In genomic region chr5:119357815-119358559, GRCh38 we compare ENCODE assay signal across 14 cellular contexts. TPM values are rescaled to one million over a fixed set of nuclear protein-coding genes. Genes with fewer than 3 reads are reported as not detected.
DNase-seq lines count a peak whose midpoint lies in the region; TF ChIP-seq lines count a peak whose summit lies in the region.
"Had no signal": no experiment of that assay in that cellular context is flagged by ENCODE, and none has a peak within 500 bp of the region (broad histone marks: within the 10 kb centered on the region; RNA-seq: fewer than 3 reads in every experiment).

No MANE protein-coding gene starts in this region.

- H2BK12ac ChIP-seq in neuronal stem cell (ENCODE audit: low read length) = no peak overlapping the region

- TF ChIP-seq CTCF in mammary epithelial cell (conservative IDR thresholded peaks at IDR 0.05 in 1 of 2, IDR thresholded peaks at IDR 0.05 in 1 of 2; ENCODE audit: extremely low read depth in 1 of 2, insufficient read depth in 1 of 2, low read depth in 1 of 2, low read length in 2 of 2) (no peak), retinal pigment epithelial cell (conservative IDR thresholded peaks at IDR 0.05; ENCODE audit: low read depth, low read length) (no peak)

- H3K9me3 ChIP-seq in CD8-positive, alpha-beta memory T cell (ENCODE audit: low read length) = no peaks in the 10 kb centered on the region
- H3K9me3 ChIP-seq in Karpas-422 (ENCODE audit: low read length) = no peaks in the 10 kb centered on the region
- no peaks in the 10 kb centered on the region for H3K9me3 ChIP-seq in mammary epithelial cell (replicated peaks; ENCODE audit: insufficient read depth, low read length)
- H3K9me3 ChIP-seq in neuronal stem cell (replicated peaks in 1 of 2; ENCODE audit: control insufficient read depth in 2 of 2, insufficient read depth in 1 of 2, low read depth in 1 of 2, low read length in 2 of 2) = no peaks in the 10 kb centered on the region
- H3K9me3 ChIP-seq: SJSA1 had no signal

- no peak overlapping the region for H3K14ac ChIP-seq in neuronal stem cell (ENCODE audit: low read length)

- in situ Hi-C loops in mammary epithelial cell (cut with MboI; ENCODE audit: low sequenced_read_pairs in 2 of 2) = no loop called here

- no peaks in the 10 kb centered on the region for H3K27me3 ChIP-seq in CD8-positive, alpha-beta memory T cell (ENCODE audit: insufficient read depth, low read length, poor library complexity, severe bottlenecking)
- no peaks in the 10 kb centered on the region for H3K27me3 ChIP-seq in Karpas-422 (ENCODE audit: low read length)
- no peaks in the 10 kb centered on the region for H3K27me3 ChIP-seq in mammary epithelial cell (ENCODE audit: insufficient read depth, low read length)
- H3K27me3 ChIP-seq in neuronal stem cell (ENCODE audit: control insufficient read depth in 3 of 3, insufficient read depth in 3 of 3, low read depth in 1 of 3, low read length in 3 of 3) = peaks cover 0 to 6% (median 0%) of the 10 kb centered on the region in 3 experiments

- H3K23ac ChIP-seq in neuronal stem cell (ENCODE audit: low read depth, low read length, poor library complexity) = no peak overlapping the region

- no peak overlapping the region for H2BK5ac ChIP-seq in neuronal stem cell (ENCODE audit: low read length)

- peak overlapping the region; percentile 75 to 95 (median 90) for H3K27ac Mint-ChIP-seq in CD8-positive, alpha-beta memory T cell

- POLR2A ChIA-PET in CD8-positive, alpha-beta memory T cell (lab: Charles Lee) = interaction anchor here (0.5 to 1.3 kb wide), 7 partner anchors 18 to 280 kb away, joined by 3 to 6 read pairs (median 4); no protein-coding TSS in a partner anchor

- H3K4me1 Mint-ChIP-seq in CD8-positive, alpha-beta memory T cell = peaks cover 94 to 100% (median 98%) of the 10 kb centered on the region in 3 donors

- dilution Hi-C loops in mammary epithelial cell (cut with HindIII; ENCODE audit: low sequenced_read_pairs) = no loop called here

- no peak overlapping the region for H3K4ac ChIP-seq in neuronal stem cell (ENCODE audit: low read length)

- H3K79me2 ChIP-seq in Karpas-422 (ENCODE audit: low read length) = peaks cover 42% of the 10 kb centered on the region
- peaks cover 69% of the 10 kb centered on the region for H3K79me2 ChIP-seq in mammary epithelial cell (ENCODE audit: insufficient read depth, low read length)

- peak overlapping the region; percentile 81 to 95 (median 91) for H3K4me3 Mint-ChIP-seq in CD8-positive, alpha-beta memory T cell

- intact Hi-C loops in mammary epithelial cell (cut with micrococcal nuclease) = no loop called here

- H4K91ac ChIP-seq in neuronal stem cell (ENCODE audit: low read depth, low read length, poor library complexity) = no peak overlapping the region

- H3K9me2 ChIP-seq in Karpas-422 (replicated peaks; ENCODE audit: insufficient read depth, low read length) = no peaks in the 10 kb centered on the region

- no peak for DNase-seq in CD8-positive, alpha-beta memory T cell
- peak; percentile 83 for DNase-seq in Karpas-422
- DNase-seq in mammary epithelial cell = no peak
- DNase-seq in retinal pigment epithelial cell (ENCODE audit: low read depth) = peak; percentile 66
- no peak for DNase-seq in AG20443 (ENCODE audit: low spot score)
- DNase-seq in neuronal stem cell (ENCODE audit: low spot score) = no peak
- no peak for DNase-seq in NCI-H2029 (lab: John Stamatoyannopoulos, UW)
- no peak for DNase-seq in NCI-H1417 treated with DMSO at 0.1 percent for 48 hours (lab: John Stamatoyannopoulos, UW)
- DNase-seq: activated CD4-positive, alpha-beta T cell treated with anti-CD3 and anti-CD28 coated beads for 4 hours; DMS79; NCI-H524; stimulated activated CD4-positive, alpha-beta T cell treated with anti-CD3 and anti-CD28 coated beads, Interleukin-2, amount 100 ng/mL, for 24 hours had no signal

- no peaks in the 10 kb centered on the region for H3K9me3 Mint-ChIP-seq in CD8-positive, alpha-beta memory T cell

- H3K27me3 Mint-ChIP-seq in CD8-positive, alpha-beta memory T cell = no peaks in the 10 kb centered on the region

- H3K9ac ChIP-seq in Karpas-422 (ENCODE audit: low read length) (peak overlapping the region; percentile 78), mammary epithelial cell (ENCODE audit: insufficient read depth, low read length) (no peak overlapping the region), neuronal stem cell (ENCODE audit: low read depth, low read length, poor library complexity) (no peak overlapping the region)

- H3K4me1 ChIP-seq in CD8-positive, alpha-beta memory T cell (ENCODE audit: insufficient read depth, low read length) = peaks cover 96% of the 10 kb centered on the region
- H3K4me1 ChIP-seq in Karpas-422 (ENCODE audit: low read length) = peaks cover 81% of the 10 kb centered on the region
- H3K4me1 ChIP-seq in mammary epithelial cell (ENCODE audit: insufficient read depth, low read length) = peaks cover 60% of the 10 kb centered on the region
- peaks cover 5 to 10% of the 10 kb centered on the region in 2 donors for H3K4me1 ChIP-seq in neuronal stem cell (ENCODE audit: control insufficient read depth in 2 of 2, insufficient read depth in 1 of 2, low read depth in 1 of 2, low read length in 2 of 2)

- H3K27ac ChIP-seq in CD8-positive, alpha-beta memory T cell (ENCODE audit: low read depth, low read length) = peak overlapping the region; percentile 8
- peak overlapping the region; percentile 95 for H3K27ac ChIP-seq in Karpas-422 (ENCODE audit: low read length)
- H3K27ac ChIP-seq in mammary epithelial cell (ENCODE audit: insufficient read depth, low read depth, low read length) = no peak overlapping the region
- H3K27ac ChIP-seq in neuronal stem cell (replicated peaks; ENCODE audit: low read length) = no peak overlapping the region
- H3K27ac ChIP-seq: epithelial cell of prostate, SJSA1 had no signal

- H4K20me1 ChIP-seq in Karpas-422 (ENCODE audit: insufficient read depth, low read depth, low read length) (peaks cover 45% of the 10 kb centered on the region), mammary epithelial cell (ENCODE audit: insufficient read depth, low read length) (no peaks in the 10 kb centered on the region)

- no peaks in the 10 kb centered on the region for H3K79me1 ChIP-seq in neuronal stem cell (ENCODE audit: low read depth, low read length)

- peak overlapping the region; percentile 37 for H3K4me3 ChIP-seq in CD8-positive, alpha-beta memory T cell (ENCODE audit: low read length)
- peak overlapping the region; percentile 80 for H3K4me3 ChIP-seq in Karpas-422 (ENCODE audit: low read length)
- no peak overlapping the region for H3K4me3 ChIP-seq in mammary epithelial cell (replicated peaks in 1 of 3; ENCODE audit: insufficient read depth in 1 of 3, low read depth in 2 of 3, low read length in 3 of 3)
- no peak overlapping the region for H3K4me3 ChIP-seq in retinal pigment epithelial cell (ENCODE audit: low read length)
- no peak overlapping the region for H3K4me3 ChIP-seq in neuronal stem cell (ENCODE audit: low read length in 2 of 2)
- H3K4me3 ChIP-seq: SJSA1 had no signal

- CTCF ChIA-PET in CD8-positive, alpha-beta memory T cell (lab: Charles Lee) = interaction anchor here (0.6 to 4.0 kb wide), 12 partner anchors 10 to 90 kb away, joined by 3 to 19 read pairs (median 4); no protein-coding TSS in a partner anchor
- CTCF ChIA-PET in mammary epithelial cell (lab: Charles Lee; ENCODE audit: low non-redundant PET) = no interaction called here

- H2AK5ac ChIP-seq in neuronal stem cell (ENCODE audit: low read depth, low read length) = no peak overlapping the region

- BruUV-seq in mammary epithelial cell (replicated peaks; lab: Mats Ljungman, UMichigan) = no TSS peak

- H2BK15ac ChIP-seq in neuronal stem cell (ENCODE audit: low read length) = no peak overlapping the region

- H2BK120ac ChIP-seq in neuronal stem cell (ENCODE audit: low read depth, low read length) = no peak overlapping the region

- no peaks in the 10 kb centered on the region for H3K36me3 ChIP-seq in CD8-positive, alpha-beta memory T cell (ENCODE audit: insufficient read depth, low read length)
- H3K36me3 ChIP-seq in Karpas-422 (ENCODE audit: insufficient read depth, low read length) = no peaks in the 10 kb centered on the region
- H3K36me3 ChIP-seq in mammary epithelial cell (ENCODE audit: insufficient read depth, low read length) = no peaks in the 10 kb centered on the region
- no peaks in the 10 kb centered on the region for H3K36me3 ChIP-seq in neuronal stem cell (replicated peaks in 1 of 2; ENCODE audit: control insufficient read depth in 2 of 2, insufficient read depth in 2 of 2, low read length in 2 of 2)
- H3K36me3 ChIP-seq: SJSA1 had no signal

- peaks cover 0 to 9% (median 3%) of the 10 kb centered on the region in 3 donors for H3K36me3 Mint-ChIP-seq in CD8-positive, alpha-beta memory T cell

- H4K8ac ChIP-seq in neuronal stem cell (ENCODE audit: low read depth, low read length) = no peak overlapping the region

- no peak overlapping the region for H3K18ac ChIP-seq in neuronal stem cell (ENCODE audit: low read length)

- peak overlapping the region; percentile 94 for H3K4me2 ChIP-seq in Karpas-422 (ENCODE audit: low read depth, low read length, poor library complexity, severe bottlenecking)
- peak overlapping the region; percentile 86 for H3K4me2 ChIP-seq in mammary epithelial cell (ENCODE audit: insufficient read depth, low read depth, low read length)
- H3K4me2 ChIP-seq in neuronal stem cell (ENCODE audit: insufficient read depth, low read length, poor library complexity, severe bottlenecking) = no peak overlapping the region

- H2AFZ ChIP-seq in Karpas-422 (ENCODE audit: low read length) (no peak overlapping the region), mammary epithelial cell (ENCODE audit: low read depth, low read length) (no peak overlapping the region), neuronal stem cell (ENCODE audit: low read length) (no peak overlapping the region)

- WGBS in mammary epithelial cell (ENCODE audit: low coverage, missing lambda C conversion rate) = 94% methylated on average over 6 of the region's 6 CpGs
- no CpG with 5 or more reads among the region's 6 CpGs for WGBS in neuronal stem cell (ENCODE audit: extremely low coverage in 2 of 2, insufficient read length in 2 of 2, insufficient replicate concordance in 1 of 2), 2 donors

RNA-seq across cellular contexts. Expression of gene TNFAIP8, which starts 2.2 kb away (rescaled TPM):
- total RNA-seq in CD8-positive, alpha-beta memory T cell = 100 to 1,000 TPM; 295 to 311 TPM
- polyA plus RNA-seq in CD8-positive, alpha-beta memory T cell = 207 TPM
- 34.5 and 58.7 TPM in 2 replicates for total RNA-seq in Karpas-422 (2014; rRNA removed; shearing (Covaris generic); ENCODE audit: low replicate concordance)
- total RNA-seq in mammary epithelial cell = 10 to 100 TPM; 11.3 to 15.9 TPM
- 15.4 TPM for polyA plus RNA-seq in mammary epithelial cell
- polyA minus RNA-seq in mammary epithelial cell = 7.1 TPM
- 13.5 TPM for polyA plus RNA-seq in neuronal stem cell (2013, experiment 1 of 2)
- polyA plus RNA-seq in neuronal stem cell (2013, experiment 2 of 2) = 13.8 TPM

Comparison
In these comparisons a context has a peak if more than half of its experiments do, and no peak if none do; other contexts are left out.
1. DNase-seq: peak in Karpas-422 (single experiment) and retinal pigment epithelial cell (single experiment); none in CD8-positive, alpha-beta memory T cell (0 of 5), mammary epithelial cell (single experiment), AG20443 (single experiment), neuronal stem cell (single experiment), NCI-H2029 (single experiment) and NCI-H1417 treated with DMSO at 0.1 percent for 48 hours (single experiment).
2. H3K27ac ChIP-seq: peak in CD8-positive, alpha-beta memory T cell (single experiment) and Karpas-422 (single experiment); none in mammary epithelial cell (single experiment) and neuronal stem cell (single experiment).
3. H3K4me3 ChIP-seq: peak in CD8-positive, alpha-beta memory T cell (single experiment) and Karpas-422 (single experiment); none in mammary epithelial cell (0 of 3), retinal pigment epithelial cell (single experiment) and neuronal stem cell (0 of 2).